1 cellular context compared by ENCODE assay signal in the genomic region with DNA sequence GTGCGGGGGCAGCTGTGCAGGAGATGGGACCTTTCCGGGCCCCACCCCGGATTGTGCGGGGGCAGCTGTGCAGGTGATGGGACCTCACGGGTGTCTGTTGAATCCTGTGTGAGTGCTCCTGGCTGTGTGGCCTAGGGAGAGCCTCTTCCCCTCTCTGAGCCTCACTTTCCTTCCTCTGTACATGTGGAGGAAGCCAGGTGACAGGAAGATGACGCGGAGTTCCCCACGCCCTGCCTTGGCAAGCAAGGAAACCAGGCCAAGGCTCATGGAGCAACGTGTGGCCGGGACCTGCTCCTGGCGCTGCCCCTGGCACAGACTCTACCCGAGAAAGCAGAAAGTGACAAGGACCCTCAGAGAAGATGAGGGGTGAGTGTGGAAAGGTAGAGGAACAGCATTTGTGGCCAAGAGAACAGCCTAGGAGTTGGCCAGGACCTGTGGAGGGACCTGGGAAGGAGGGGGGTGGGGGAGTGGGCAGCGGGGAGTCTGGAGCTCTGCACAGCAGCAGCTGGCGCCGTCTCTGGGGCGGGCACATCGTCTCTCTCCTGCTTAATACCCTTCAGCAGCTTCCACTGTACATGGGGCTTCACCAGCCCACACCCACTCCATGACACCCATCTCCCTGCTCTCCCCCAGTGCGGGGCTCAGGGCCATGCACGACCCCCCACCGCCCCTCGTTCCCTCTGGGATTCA.
TF ChIP-seq lines count a peak whose summit lies in the region.

No MANE protein-coding gene starts in this region.

TF ChIP-seq in HepG2, 621 proteins besides CTCF, POLR2A, EP300 and RAD21:
- TF ChIP-seq ZNF768 (CRISPR knock-in tag; IDR thresholded peaks at IDR 0.05), result peak; percentile 98
- no peak for TF ChIP-seq ZNF781 (CRISPR knock-in tag; IDR thresholded peaks at IDR 0.05; ENCODE audit: borderline replicate concordance, not compliant biosample characterization)
- no peak for TF ChIP-seq RARG (CRISPR knock-in tag; IDR thresholded peaks at IDR 0.05; ENCODE audit: low read depth)
- TF ChIP-seq, protein P1, sequence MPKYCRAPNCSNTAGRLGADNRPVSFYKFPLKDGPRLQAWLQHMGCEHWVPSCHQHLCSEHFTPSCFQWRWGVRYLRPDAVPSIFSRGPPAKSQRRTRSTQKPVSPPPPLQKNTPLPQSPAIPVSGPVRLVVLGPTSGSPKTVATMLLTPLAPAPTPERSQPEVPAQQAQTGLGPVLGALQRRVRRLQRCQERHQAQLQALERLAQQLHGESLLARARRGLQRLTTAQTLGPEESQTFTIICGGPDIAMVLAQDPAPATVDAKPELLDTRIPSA (CRISPR knock-in tag; IDR thresholded peaks at IDR 0.05; ENCODE audit: borderline replicate concordance), result no peak
- TF ChIP-seq ZNF296 (CRISPR knock-in tag; conservative IDR thresholded peaks at IDR 0.05), result no peak
- no peak for TF ChIP-seq GATA4 (IDR thresholded peaks at IDR 0.05; ENCODE audit: borderline replicate concordance, low read depth)
- no peak for TF ChIP-seq SP140L (CRISPR knock-in tag; IDR thresholded peaks at IDR 0.05; ENCODE audit: borderline replicate concordance)
- no peak for TF ChIP-seq FOXA1 (IDR thresholded peaks at IDR 0.05)
- TF ChIP-seq FOXA1 (CRISPR knock-in tag; IDR thresholded peaks at IDR 0.05), result no peak
- TF ChIP-seq, protein P2, sequence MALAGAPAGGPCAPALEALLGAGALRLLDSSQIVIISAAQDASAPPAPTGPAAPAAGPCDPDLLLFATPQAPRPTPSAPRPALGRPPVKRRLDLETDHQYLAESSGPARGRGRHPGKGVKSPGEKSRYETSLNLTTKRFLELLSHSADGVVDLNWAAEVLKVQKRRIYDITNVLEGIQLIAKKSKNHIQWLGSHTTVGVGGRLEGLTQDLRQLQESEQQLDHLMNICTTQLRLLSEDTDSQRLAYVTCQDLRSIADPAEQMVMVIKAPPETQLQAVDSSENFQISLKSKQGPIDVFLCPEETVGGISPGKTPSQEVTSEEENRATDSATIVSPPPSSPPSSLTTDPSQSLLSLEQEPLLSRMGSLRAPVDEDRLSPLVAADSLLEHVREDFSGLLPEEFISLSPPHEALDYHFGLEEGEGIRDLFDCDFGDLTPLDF (CRISPR knock-in tag; IDR thresholded peaks at IDR 0.05), result no peak
- TF ChIP-seq HDAC1 (CRISPR knock-in tag; IDR thresholded peaks at IDR 0.05), result no peak
- TF ChIP-seq ZNF180 (CRISPR knock-in tag; IDR thresholded peaks at IDR 0.05; ENCODE audit: borderline replicate concordance, low read depth), result no peak
- TF ChIP-seq, protein P3, sequence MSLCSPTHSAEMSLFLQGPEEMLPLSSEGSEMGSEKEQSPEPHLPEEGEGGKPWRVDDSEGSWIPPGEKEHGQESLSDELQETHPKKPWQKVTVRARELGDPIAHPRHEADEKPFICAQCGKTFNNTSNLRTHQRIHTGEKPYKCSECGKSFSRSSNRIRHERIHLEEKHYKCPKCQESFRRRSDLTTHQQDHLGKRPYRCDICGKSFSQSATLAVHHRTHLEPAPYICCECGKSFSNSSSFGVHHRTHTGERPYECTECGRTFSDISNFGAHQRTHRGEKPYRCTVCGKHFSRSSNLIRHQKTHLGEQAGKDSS (CRISPR knock-in tag; IDR thresholded peaks at IDR 0.05; ENCODE audit: borderline replicate concordance, low read depth), result 0 out of 2 replicates have a peak, but pooled peaks have one; percentile 46
TF ChIP-seq in HepG2: peak in this region for 2.
